Comparison of ENCODE assay signal across 1 cellular context in genomic region chr6:44976677-44977405, GRCh38.
TF ChIP-seq lines count a peak whose summit lies in the region.

No MANE protein-coding gene starts in this region.

TF ChIP-seq in IMR-90, 13 proteins besides CTCF, POLR2A, EP300 and RAD21 (continued from another document):
- TF ChIP-seq FOS (IDR thresholded peaks at IDR 0.05; ENCODE audit: low read depth, low read length): no peak
